ENCODE assay signal across 1 cellular context in genomic region chr10:22711373-22711772, GRCh38.
A peak's percentile ranks its signal among the peaks of the same experiment; 100 is the strongest.
TF ChIP-seq lines count a peak whose summit lies in the region.

No MANE protein-coding gene starts in this region.

TF ChIP-seq in HepG2, 621 proteins besides CTCF, POLR2A, EP300 and RAD21:
- TF ChIP-seq NR2F6 (IDR thresholded peaks at IDR 0.05), result 0 out of 2 replicates have a peak, but pooled peaks have one; percentile 26
- TF ChIP-seq NR2F6 (CRISPR knock-in tag; IDR thresholded peaks at IDR 0.05), result 0 out of 2 replicates have a peak, but pooled peaks have one; percentile 13
- TF ChIP-seq IRF1 (CRISPR knock-in tag; IDR thresholded peaks at IDR 0.05; ENCODE audit: low read depth), result no peak
- TF ChIP-seq FIP1L1 (IDR thresholded peaks at IDR 0.05; ENCODE audit: borderline replicate concordance, insufficient read depth, low read depth, low read length), result no peak
